In the genomic region with DNA sequence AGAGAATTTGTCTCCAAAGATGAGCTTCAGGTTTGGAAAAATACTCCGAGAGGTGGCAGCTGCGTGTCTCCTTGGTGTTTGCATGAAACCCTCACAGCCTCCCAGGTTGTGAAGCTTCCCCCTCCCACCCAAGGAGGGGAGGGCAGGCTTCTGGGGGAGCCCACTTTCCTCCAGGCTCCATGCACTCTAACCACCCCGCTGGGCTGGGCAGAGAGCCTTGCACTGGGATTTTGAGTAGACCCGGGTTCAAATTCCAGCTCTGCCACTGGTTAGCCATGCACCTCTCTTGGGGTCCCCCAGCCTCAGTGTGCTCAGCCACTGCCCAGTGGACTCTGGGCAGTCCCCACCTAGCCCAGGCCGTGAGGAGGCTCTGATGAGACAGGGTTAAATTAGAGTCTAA, we compare ENCODE assay signal across 33 cellular contexts. TPM values are rescaled to one million over a fixed set of nuclear protein-coding genes. Genes with fewer than 3 reads are reported as not detected.
"Had no signal": no experiment of that assay in that cellular context is flagged by ENCODE, and none has a peak within 500 bp of the region (broad histone marks: within the 10 kb centered on the region; RNA-seq: fewer than 3 reads in every experiment).

No MANE protein-coding gene starts in this region.

- H3K27ac ChIP-seq: colonic mucosa, epithelial cell of prostate, esophagus squamous epithelium, gastrocnemius medialis, heart right ventricle, lower lobe of right lung had no signal

- H3K4me1 ChIP-seq: colonic mucosa, gastrocnemius medialis, heart right ventricle, lower lobe of right lung had no signal

- H3K36me3 ChIP-seq: colonic mucosa, esophagus squamous epithelium, gastrocnemius medialis, heart right ventricle, lower lobe of right lung had no signal

- DNase-seq: colonic mucosa; cortex of kidney; effector CD8-positive, alpha-beta T cell; effector memory CD8-positive, alpha-beta T cell; endodermal cell; erythroblast; esophagus squamous epithelium; foreskin fibroblast; foreskin melanocyte; gastrocnemius medialis; glutamatergic neuron; head of caudate nucleus; heart right ventricle; hippocampal formation; kidney glomerular epithelial cell; left colon; lower lobe of right lung; mesenchymal stem cell; mucosa of descending colon; naive B cell had no signal

- H3K4me3 ChIP-seq: colonic mucosa, esophagus squamous epithelium, gastrocnemius medialis, heart right ventricle, lower lobe of right lung, mucosa of descending colon had no signal

- H3K9me3 ChIP-seq: colonic mucosa, esophagus squamous epithelium, gastrocnemius medialis, heart right ventricle, lower lobe of right lung, mucosa of descending colon had no signal

- FAIRE-seq: endometrium, islet of Langerhans, keratinocyte had no signal

- ATAC-seq: effector memory CD8-positive, alpha-beta T cell; esophagus mucosa; gastrocnemius medialis; heart right ventricle; left colon; left lobe of liver; left ventricle myocardium superior; lower lobe of right lung; mucosa of descending colon had no signal

RNA-seq across cellular contexts. Expression of a gene that starts 4.3 kb away (rescaled TPM):
- total RNA-seq: dermis microvascular lymphatic vessel endothelial cell, esophagus squamous epithelium, glomerular endothelial cell, left colon, lower leg skin, lower lobe of right lung, lung microvascular endothelial cell, mesenteric fat pad, myocyte had no signal
- polyA plus RNA-seq: keratinocyte had no signal
